ENCODE assay signal across 8 cellular contexts in the genomic region with DNA sequence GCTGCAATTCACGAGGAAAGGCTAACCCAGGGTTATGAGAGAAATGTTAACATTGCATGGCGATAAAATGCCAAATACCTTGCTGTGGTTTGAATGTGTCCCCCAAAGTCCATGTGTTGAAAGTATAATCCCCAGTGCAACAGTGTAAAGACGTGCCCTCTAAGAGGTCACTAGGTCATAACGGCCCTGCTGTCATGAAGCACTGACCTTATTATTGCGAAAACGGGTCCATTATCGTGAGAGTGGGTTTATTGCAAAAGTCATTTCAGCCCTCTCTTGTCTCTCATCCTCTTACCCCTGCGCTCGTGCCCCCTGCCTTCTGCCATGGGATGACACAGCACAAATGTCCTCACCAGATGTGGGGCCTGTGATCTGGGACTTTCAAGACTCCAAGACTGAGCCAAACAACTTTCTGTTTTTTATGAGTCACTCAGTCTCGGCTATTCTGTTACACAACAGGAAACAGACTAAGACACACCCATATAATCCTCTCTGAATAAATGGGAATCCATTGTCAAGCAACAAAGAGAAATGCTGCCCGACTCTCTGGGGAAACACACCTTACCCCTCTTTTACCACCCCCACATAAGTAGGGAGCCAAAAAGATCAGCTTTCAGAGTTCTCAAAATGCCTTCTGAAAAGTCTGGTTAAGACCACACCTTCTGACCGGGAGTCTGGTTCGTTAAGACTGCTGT.
DNase-seq lines count a peak whose midpoint lies in the region; ATAC-seq and TF ChIP-seq lines count a peak whose summit lies in the region.

No MANE protein-coding gene starts in this region.

- no peak overlapping the region for H3K4me3 ChIP-seq in fibroblast of mammary gland (ENCODE audit: control insufficient read depth, low read depth, low read length)

- TF ChIP-seq CTCF in fibroblast of mammary gland (conservative IDR thresholded peaks at IDR 0.05; ENCODE audit: control insufficient read depth, insufficient read depth, low read depth, low read length) = no peak

- DNase-seq in NCI-H748 (lab: John Stamatoyannopoulos, UW; ENCODE audit: unreplicated experiment) = peak; percentile 88
- DNase-seq in activated T-cell treated with anti-CD3 and anti-CD28 coated beads, Interleukin-2, amount 50 U/mL, for 1 hour = peak; percentile 61
- peak; percentile 92 for DNase-seq in fibroblast of mammary gland (ENCODE audit: low read depth)
- DNase-seq in renal cortical epithelial cell (ENCODE audit: low read depth) = peak; percentile 89
- no peak for DNase-seq in NCI-H1092 treated with DMSO at 0.1 percent for 48 hours (lab: John Stamatoyannopoulos, UW)
- DNase-seq in NCI-H1105 (lab: John Stamatoyannopoulos, UW) = no peak

- ATAC-seq in GM18870 (IDR thresholded peaks at IDR 0.05; ENCODE audit: unreplicated experiment) (peak; percentile 56), HG02870 (IDR thresholded peaks at IDR 0.05; ENCODE audit: unreplicated experiment) (no peak)

Comparison
In these comparisons a context has a peak if more than half of its experiments do, and no peak if none do; other contexts are left out.
1. DNase-seq: peak in NCI-H748 (single experiment), activated T-cell treated with anti-CD3 and anti-CD28 coated beads, Interleukin-2, amount 50 U/mL, for 1 hour (single experiment), fibroblast of mammary gland (single experiment) and renal cortical epithelial cell (single experiment); none in NCI-H1092 treated with DMSO at 0.1 percent for 48 hours (single experiment) and NCI-H1105 (single experiment).